ENCODE assay signal across 8 cellular contexts in the genomic region with DNA sequence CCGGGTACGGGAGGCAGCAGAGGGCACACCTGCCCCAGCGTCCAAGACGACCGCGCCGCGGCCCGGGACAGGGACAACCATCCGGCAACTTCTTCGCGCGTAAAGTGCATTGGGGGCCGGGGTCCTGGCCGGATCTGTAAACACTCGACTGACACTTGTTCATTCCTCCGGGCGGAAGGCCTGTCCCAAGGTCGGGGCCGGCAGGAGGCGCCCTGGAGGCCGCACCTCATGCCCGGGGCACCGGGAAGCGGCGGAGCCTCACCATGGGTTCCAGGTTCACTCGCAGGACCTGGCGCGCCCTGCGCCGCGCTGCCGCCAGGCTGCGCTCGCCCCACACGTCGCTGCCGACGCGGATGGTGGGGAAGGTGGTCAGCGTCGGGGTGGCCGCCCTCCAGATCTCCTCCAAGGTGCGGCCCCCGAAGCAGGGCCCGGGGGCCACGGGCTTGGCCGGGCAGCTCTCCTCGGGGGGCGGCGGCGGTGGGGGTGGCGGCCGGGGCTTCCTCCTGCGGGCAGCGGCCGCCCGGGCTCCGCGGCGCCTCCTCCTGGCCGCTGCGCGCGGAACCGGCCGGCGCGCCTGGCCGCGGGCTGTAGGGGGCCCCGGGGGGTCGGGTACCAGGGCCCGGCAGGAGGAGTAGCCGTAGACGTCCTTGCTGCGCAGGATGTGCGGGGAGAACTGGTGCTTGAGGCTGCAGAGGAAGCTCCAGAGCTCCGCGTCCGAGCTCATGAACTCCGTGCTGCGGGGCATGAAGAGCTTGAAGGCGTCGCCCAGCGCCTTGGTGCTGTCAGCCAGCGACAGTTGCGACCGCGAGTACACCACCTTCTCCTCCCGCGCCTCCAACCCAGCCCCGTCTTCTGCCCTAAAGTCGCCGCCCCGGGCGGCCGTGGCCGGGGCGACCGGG. TPM values are rescaled to one million over a fixed set of nuclear protein-coding genes. Genes with fewer than 3 reads are reported as not detected.
A peak's percentile ranks its signal among the peaks of the same experiment; 100 is the strongest.
DNase-seq lines count a peak whose midpoint lies in the region; ATAC-seq and TF ChIP-seq lines count a peak whose summit lies in the region.

No MANE protein-coding gene starts in this region.

- ATAC-seq in GM21717 (IDR thresholded peaks at IDR 0.05; ENCODE audit: unreplicated experiment) (peak; percentile 55), Right ventricle myocardium superior (ENCODE audit: poor library complexity) (peak; percentile 71), upper lobe of left lung (ENCODE audit: low FRiP score in 2 of 2) (peak; percentile 84 to 89)

- peak overlapping the region; percentile 96 for H3K4me3 Mint-ChIP-seq in activated naive CD4-positive, alpha-beta T cell treated with anti-CD3 and anti-CD28 coated beads, Interleukin-2, amount 50 U/mL, for 24 hours

- peak overlapping the region; percentile 73 for H3K4me3 ChIP-seq in Jurkat, Clone E6-1 (ENCODE audit: low read length)
- H3K4me3 ChIP-seq in SK-N-MC (peak overlapping the region; percentile 76), upper lobe of left lung (peak overlapping the region; percentile 55 to 82 (median 76))

- H3K27ac Mint-ChIP-seq in activated naive CD4-positive, alpha-beta T cell treated with anti-CD3 and anti-CD28 coated beads, Interleukin-2, amount 50 U/mL, for 24 hours = peak overlapping the region; percentile 99

- H3K9ac ChIP-seq in SK-N-MC (ENCODE audit: insufficient read length) = peak overlapping the region; percentile 76

- intact Hi-C loops in Right ventricle myocardium superior (cut with DNase I) = loop anchor here (5.0 kb wide), 2 partner anchors 58 to 72 kb away; no protein-coding TSS in a partner anchor

- no peaks in the 10 kb centered on the region for H3K27me3 Mint-ChIP-seq in activated naive CD4-positive, alpha-beta T cell treated with anti-CD3 and anti-CD28 coated beads, Interleukin-2, amount 50 U/mL, for 24 hours

- TF ChIP-seq POLR2A in upper lobe of left lung (IDR thresholded peaks at IDR 0.05) = peak in 1 of 4 donors; percentile 18

- WGBS in upper lobe of left lung, 2 donors = 1% methylated on average over 51 of the region's 101 CpGs; no CpG with 5 or more reads in 1 of the 2 donors

- DNase-seq in ELF-1 (ENCODE audit: low read depth, low spot score) (peak; percentile 96), SK-N-MC (ENCODE audit: low read depth, low spot score) (no peak), Right ventricle myocardium superior (peak; percentile 87), pons (ENCODE audit: low spot score) (peak; percentile 28), upper lobe of left lung (peak; percentile 85 to 96)
- peak; percentile 62 for DNase-seq in Jurkat, Clone E6-1 (ENCODE audit: low read depth, low spot score)

- no peak overlapping the region for H3K27ac ChIP-seq in SK-N-MC
- H3K27ac ChIP-seq in upper lobe of left lung = peak overlapping the region; percentile 94 to 99 (median 96)

- H3K4me1 Mint-ChIP-seq in activated naive CD4-positive, alpha-beta T cell treated with anti-CD3 and anti-CD28 coated beads, Interleukin-2, amount 50 U/mL, for 24 hours = peaks cover 37% of the 10 kb centered on the region

- no peak for TF ChIP-seq EP300 in upper lobe of left lung (IDR thresholded peaks at IDR 0.05)

- H3K36me3 Mint-ChIP-seq in activated naive CD4-positive, alpha-beta T cell treated with anti-CD3 and anti-CD28 coated beads, Interleukin-2, amount 50 U/mL, for 24 hours = peaks cover 2% of the 10 kb centered on the region

- no peaks in the 10 kb centered on the region for H3K36me3 ChIP-seq in SK-N-MC (ENCODE audit: insufficient read depth, low read length)
- H3K36me3 ChIP-seq in upper lobe of left lung = no peaks in the 10 kb centered on the region

- H3K9me3 ChIP-seq in SK-N-MC (ENCODE audit: low read depth, low read length) (0 out of 2 replicates have a peak, but pooled peaks cover 4% of the 10 kb centered on the region), upper lobe of left lung (no peaks in the 10 kb centered on the region)

- H3K4me1 ChIP-seq in upper lobe of left lung = peaks cover 19 to 23% (median 21%) of the 10 kb centered on the region in 4 donors

- H3K9me3 Mint-ChIP-seq in activated naive CD4-positive, alpha-beta T cell treated with anti-CD3 and anti-CD28 coated beads, Interleukin-2, amount 50 U/mL, for 24 hours = no peaks in the 10 kb centered on the region

- peak; percentile 66 to 94 (median 86) for TF ChIP-seq CTCF in upper lobe of left lung (IDR thresholded peaks at IDR 0.05)

- H3K27me3 ChIP-seq in upper lobe of left lung = no peaks in the 10 kb centered on the region

RNA-seq across cellular contexts. Expression of a gene that starts 0.7 kb away (rescaled TPM):
- polyA plus RNA-seq in Jurkat, Clone E6-1 (2012; ENCODE audit: insufficient read depth, insufficient read length) = 7.4 TPM
- total RNA-seq in Right ventricle myocardium superior (5.5 TPM), upper lobe of left lung (10 to 100 TPM; 12.6 to 38.7 (median 21.3) TPM)
